ENCODE assay signal across 23 cellular contexts in the genomic region with DNA sequence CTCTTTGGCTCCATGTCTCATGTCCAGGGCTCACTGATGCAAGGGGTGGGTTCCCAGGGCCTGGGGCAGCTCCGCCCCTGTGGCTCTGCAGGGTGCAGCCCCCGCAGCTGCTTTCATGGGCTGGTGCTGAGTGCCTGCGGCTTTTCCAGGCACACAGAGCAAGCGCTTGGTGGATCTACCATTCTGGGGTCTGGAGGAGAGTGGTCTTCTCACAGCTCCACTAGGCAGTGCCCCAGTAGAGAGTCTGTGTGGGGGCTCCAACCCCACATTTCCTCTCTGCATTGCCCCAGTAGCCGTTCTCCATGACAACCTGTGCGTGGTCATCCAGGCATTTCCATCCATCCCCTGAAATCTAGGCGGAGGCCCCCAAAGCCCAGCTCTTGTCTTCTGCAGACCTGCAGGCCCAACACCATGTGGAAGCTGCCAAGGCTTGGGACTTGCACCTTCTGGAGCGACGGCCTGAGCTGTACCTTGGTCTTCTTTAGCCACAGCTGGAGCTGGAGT. TPM values are rescaled to one million over a fixed set of nuclear protein-coding genes. Genes with fewer than 3 reads are reported as not detected.
DNase-seq lines count a peak whose midpoint lies in the region; ATAC-seq and TF ChIP-seq lines count a peak whose summit lies in the region.
"Had no signal": no experiment of that assay in that cellular context is flagged by ENCODE, and none has a peak within 500 bp of the region (broad histone marks: within the 10 kb centered on the region; RNA-seq: fewer than 3 reads in every experiment).

No MANE protein-coding gene starts in this region.

- no peak for TF ChIP-seq CTCF in osteocyte (IDR thresholded peaks at IDR 0.05)

- no peaks in the 10 kb centered on the region for H3K9me3 ChIP-seq in naive thymus-derived CD4-positive, alpha-beta T cell (ENCODE audit: control insufficient read depth in 2 of 3, low read length in 3 of 3)
- H3K9me3 ChIP-seq in HAP-1, result no peaks in the 10 kb centered on the region
- H3K9me3 ChIP-seq: A549, gastrocnemius medialis, Peyer's patch, prostate gland, testis had no signal

- peaks cover 68% of the 10 kb centered on the region for H3K4me1 Mint-ChIP-seq in activated CD8-positive, alpha-beta memory T cell treated with anti-CD3 and anti-CD28 coated beads, Interleukin-2, amount 10 ng/mL, durations not matched to agents 7 days and 5 days
- H3K4me1 Mint-ChIP-seq in activated T-helper 17 cell treated with anti-CD3 and anti-CD28 coated beads, Interleukin-2, amount 50 U/mL, for 72 hours, result peaks cover 43% of the 10 kb centered on the region
- H3K4me1 Mint-ChIP-seq in naive thymus-derived CD4-positive, alpha-beta T cell, result peaks cover 63 to 82% (median 70%) of the 10 kb centered on the region in 7 donors
- peaks cover 1% of the 10 kb centered on the region for H3K4me1 Mint-ChIP-seq in osteocyte (ENCODE audit: unreplicated experiment)
- H3K4me1 Mint-ChIP-seq: neural crest cell had no signal

- POLR2A ChIA-PET in naive thymus-derived CD4-positive, alpha-beta T cell (lab: Charles Lee), result interaction anchor here (0.6 to 5.0 kb wide), 11 partner anchors 10 to 95 kb away, joined by 3 to 34 read pairs (median 3); no protein-coding TSS in a partner anchor

- no peak overlapping the region for H3K4me3 ChIP-seq in naive thymus-derived CD4-positive, alpha-beta T cell (ENCODE audit: low read length)
- no peak overlapping the region for H3K4me3 ChIP-seq in HAP-1
- H3K4me3 ChIP-seq: A549, gastrocnemius medialis, Peyer's patch, prostate gland, SK-N-MC, skin epidermis, testis had no signal

- no peaks in the 10 kb centered on the region for H3K27me3 Mint-ChIP-seq in activated CD8-positive, alpha-beta memory T cell treated with anti-CD3 and anti-CD28 coated beads, Interleukin-2, amount 10 ng/mL, durations not matched to agents 7 days and 5 days
- H3K27me3 Mint-ChIP-seq in activated T-helper 17 cell treated with anti-CD3 and anti-CD28 coated beads, Interleukin-2, amount 50 U/mL, for 72 hours, result no peaks in the 10 kb centered on the region
- no peaks in the 10 kb centered on the region for H3K27me3 Mint-ChIP-seq in naive thymus-derived CD4-positive, alpha-beta T cell
- H3K27me3 Mint-ChIP-seq in osteocyte (ENCODE audit: unreplicated experiment), result peaks cover 26% of the 10 kb centered on the region

- H3K27me3 ChIP-seq in naive thymus-derived CD4-positive, alpha-beta T cell (ENCODE audit: control insufficient read depth in 2 of 2, insufficient read depth in 2 of 2, low read length in 2 of 2), result no peaks in the 10 kb centered on the region
- H3K27me3 ChIP-seq in HAP-1 (ENCODE audit: low read depth), result peaks cover 5% of the 10 kb centered on the region; the same call in 1 of the 2 replicates
- H3K27me3 ChIP-seq: gastrocnemius medialis, Peyer's patch, testis had no signal

- intact Hi-C loops in naive thymus-derived CD4-positive, alpha-beta T cell (cut with micrococcal nuclease), result loop anchor here in 1 of 2 donors (10.0 kb wide), 1 partner anchor 434 kb away; a partner anchor contains a TSS

- H3K27ac Mint-ChIP-seq in activated CD8-positive, alpha-beta memory T cell treated with anti-CD3 and anti-CD28 coated beads, Interleukin-2, amount 10 ng/mL, durations not matched to agents 7 days and 5 days, result peak overlapping the region; percentile 88
- H3K27ac Mint-ChIP-seq in activated T-helper 17 cell treated with anti-CD3 and anti-CD28 coated beads, Interleukin-2, amount 50 U/mL, for 72 hours, result peak overlapping the region; percentile 84
- H3K27ac Mint-ChIP-seq in naive thymus-derived CD4-positive, alpha-beta T cell, result peak overlapping the region; percentile 79 to 100 (median 87)
- no peak overlapping the region for H3K27ac Mint-ChIP-seq in osteocyte (ENCODE audit: unreplicated experiment)

- CTCF ChIA-PET in activated CD8-positive, alpha-beta memory T cell treated with anti-CD3 and anti-CD28 coated beads, Interleukin-2, amount 10 ng/mL, durations not matched to agents 7 days and 5 days (lab: Charles Lee), result interaction anchor here (0.9 to 4.1 kb wide), 7 partner anchors 8 to 59 kb away, joined by 3 to 23 read pairs (median 4); no protein-coding TSS in a partner anchor
- CTCF ChIA-PET in naive thymus-derived CD4-positive, alpha-beta T cell (lab: Charles Lee), result interaction anchor here (0.6 to 1.9 kb wide), 4 partner anchors 12 to 55 kb away, joined by 3 to 9 read pairs (median 4); no protein-coding TSS in a partner anchor

- H3K9me3 Mint-ChIP-seq in activated CD8-positive, alpha-beta memory T cell treated with anti-CD3 and anti-CD28 coated beads, Interleukin-2, amount 10 ng/mL, durations not matched to agents 7 days and 5 days (ENCODE audit: low read depth), result no peaks in the 10 kb centered on the region
- no peaks in the 10 kb centered on the region for H3K9me3 Mint-ChIP-seq in activated T-helper 17 cell treated with anti-CD3 and anti-CD28 coated beads, Interleukin-2, amount 50 U/mL, for 72 hours
- peaks cover 0 to 3% (median 0%) of the 10 kb centered on the region in 11 donors for H3K9me3 Mint-ChIP-seq in naive thymus-derived CD4-positive, alpha-beta T cell
- H3K9me3 Mint-ChIP-seq in osteocyte (ENCODE audit: unreplicated experiment), result no peaks in the 10 kb centered on the region
- H3K9me3 Mint-ChIP-seq: neural crest cell had no signal

- peak overlapping the region; percentile 48 for H3K4me3 Mint-ChIP-seq in activated CD8-positive, alpha-beta memory T cell treated with anti-CD3 and anti-CD28 coated beads, Interleukin-2, amount 10 ng/mL, durations not matched to agents 7 days and 5 days
- H3K4me3 Mint-ChIP-seq in activated T-helper 17 cell treated with anti-CD3 and anti-CD28 coated beads, Interleukin-2, amount 50 U/mL, for 72 hours, result peak overlapping the region; percentile 100
- H3K4me3 Mint-ChIP-seq in naive thymus-derived CD4-positive, alpha-beta T cell, result peak overlapping the region in 4 of 10 donors; percentile 51 to 100 (median 69)
- no peak overlapping the region for H3K4me3 Mint-ChIP-seq in osteocyte (ENCODE audit: unreplicated experiment)
- H3K4me3 Mint-ChIP-seq: neural crest cell had no signal

- no peak for DNase-seq in activated CD8-positive, alpha-beta memory T cell treated with anti-CD3 and anti-CD28 coated beads, Interleukin-2, amount 10 ng/mL, durations not matched to agents 7 days and 5 days
- no peak for DNase-seq in activated CD8-positive, alpha-beta memory T cell treated with anti-CD3 and anti-CD28 coated beads, Interleukin-2, amount 50 U/mL, for 4 hours
- DNase-seq in ELF-1 (ENCODE audit: low read depth, low spot score) (peak; percentile 64), osteocyte (ENCODE audit: extremely low spot score, unreplicated experiment) (no peak), hepatic stellate cell (ENCODE audit: low spot score) (no peak), HAP-1 (ENCODE audit: low spot score in 2 of 2) (no peak)
- DNase-seq in naive thymus-derived CD4-positive, alpha-beta T cell, result no peak
- DNase-seq: activated CD4-positive, CD25-positive, alpha-beta regulatory T cell treated with anti-CD3 and anti-CD28 coated beads, Interleukin-2, amount 50 U/mL, for 72 hours; amygdala; caudate nucleus; gastrocnemius medialis; mesenchymal stem cell; NCI-H226; testis had no signal

- H3K36me3 Mint-ChIP-seq in activated CD8-positive, alpha-beta memory T cell treated with anti-CD3 and anti-CD28 coated beads, Interleukin-2, amount 10 ng/mL, durations not matched to agents 7 days and 5 days, result peaks cover 48% of the 10 kb centered on the region
- peaks cover 84% of the 10 kb centered on the region for H3K36me3 Mint-ChIP-seq in activated T-helper 17 cell treated with anti-CD3 and anti-CD28 coated beads, Interleukin-2, amount 50 U/mL, for 72 hours (ENCODE audit: low read depth)
- peaks cover 6 to 66% (median 23%) of the 10 kb centered on the region in 5 donors for H3K36me3 Mint-ChIP-seq in naive thymus-derived CD4-positive, alpha-beta T cell
- peaks cover 2% of the 10 kb centered on the region for H3K36me3 Mint-ChIP-seq in osteocyte (ENCODE audit: unreplicated experiment)

- ATAC-seq in activated CD8-positive, alpha-beta memory T cell treated with anti-CD3 and anti-CD28 coated beads, Interleukin-2, amount 10 ng/mL, durations not matched to agents 7 days and 5 days, result no peak
- peak; percentile 8 for ATAC-seq in activated T-helper 17 cell treated with anti-CD3 and anti-CD28 coated beads, Interleukin-2, amount 50 U/mL, for 72 hours (replicated peaks)
- no peak for ATAC-seq in naive thymus-derived CD4-positive, alpha-beta T cell
- ATAC-seq: A549, gastrocnemius medialis had no signal

- in situ Hi-C loops in HAP-1 (cut with MboI; ENCODE audit: low sequenced_read_pairs), result no loop called here

- peaks cover 0 to 20% (median 3%) of the 10 kb centered on the region in 3 experiments for H3K36me3 ChIP-seq in naive thymus-derived CD4-positive, alpha-beta T cell (ENCODE audit: control insufficient read depth in 2 of 3, insufficient read depth in 3 of 3, low read length in 3 of 3)
- no peaks in the 10 kb centered on the region for H3K36me3 ChIP-seq in HAP-1 (replicated peaks)
- H3K36me3 ChIP-seq: gastrocnemius medialis, prostate gland had no signal

- peak overlapping the region; percentile 54 for H3K27ac ChIP-seq in naive thymus-derived CD4-positive, alpha-beta T cell (ENCODE audit: low read depth, low read length)
- H3K27ac ChIP-seq: A549, gastrocnemius medialis, prostate gland, SK-N-MC, testis had no signal

- peaks cover 55 to 56% of the 10 kb centered on the region in 2 donors for H3K4me1 ChIP-seq in naive thymus-derived CD4-positive, alpha-beta T cell (ENCODE audit: control insufficient read depth in 2 of 2, insufficient read depth in 2 of 2, low read length in 2 of 2)
- no peaks in the 10 kb centered on the region for H3K4me1 ChIP-seq in HAP-1
- H3K4me1 ChIP-seq: prostate gland had no signal

RNA-seq across cellular contexts. Expression of a gene that starts 5.2 kb away (rescaled TPM):
- total RNA-seq in activated CD8-positive, alpha-beta memory T cell treated with anti-CD3 and anti-CD28 coated beads, Interleukin-2, amount 10 ng/mL, durations not matched to agents 7 days and 5 days, result 1,000 to 10,000 TPM; 2,870 to 3,468 TPM
- 1,000 to 10,000 TPM; 3,603 to 3,666 TPM for total RNA-seq in activated T-helper 17 cell treated with anti-CD3 and anti-CD28 coated beads, Interleukin-2, amount 50 U/mL, for 72 hours
- total RNA-seq in naive thymus-derived CD4-positive, alpha-beta T cell, result 1,000 to 10,000 TPM in 1 of 5 experiments, 100 to 1,000 TPM in 4; 351 to 3,697 (median 587) TPM
- 1,000 to 10,000 TPM; 1,418 to 1,605 TPM for polyA plus RNA-seq in naive thymus-derived CD4-positive, alpha-beta T cell
- total RNA-seq in osteocyte, result 8.8 and 13.2 TPM in 2 replicates
- total RNA-seq: neural crest cell had no signal

RNA-seq across cellular contexts. Expression of a gene that starts 24.3 kb away (rescaled TPM):
- 10 to 100 TPM; 34.0 to 88.3 TPM for total RNA-seq in activated CD8-positive, alpha-beta memory T cell treated with anti-CD3 and anti-CD28 coated beads, Interleukin-2, amount 10 ng/mL, durations not matched to agents 7 days and 5 days
- total RNA-seq in activated T-helper 17 cell treated with anti-CD3 and anti-CD28 coated beads, Interleukin-2, amount 50 U/mL, for 72 hours, result 1 to 10 TPM; 5.9 to 7.1 TPM
- total RNA-seq in naive thymus-derived CD4-positive, alpha-beta T cell, result 10 to 100 TPM in 2 of 5 experiments, 1 to 10 TPM in 1, under 1 TPM in 2; 0.73 to 64.4 (median 3.7) TPM
- under 1 TPM; 0.64 to 0.93 TPM for polyA plus RNA-seq in naive thymus-derived CD4-positive, alpha-beta T cell
- total RNA-seq in osteocyte, result 3.0 and 3.6 TPM in 2 replicates

RNA-seq across cellular contexts. Expression of a gene that starts 28.4 kb away (rescaled TPM):
- under 1 TPM; 0.21 to 0.23 TPM for total RNA-seq in activated CD8-positive, alpha-beta memory T cell treated with anti-CD3 and anti-CD28 coated beads, Interleukin-2, amount 10 ng/mL, durations not matched to agents 7 days and 5 days
- total RNA-seq in activated T-helper 17 cell treated with anti-CD3 and anti-CD28 coated beads, Interleukin-2, amount 50 U/mL, for 72 hours, result under 1 TPM; 0.34 to 0.45 TPM
- total RNA-seq in naive thymus-derived CD4-positive, alpha-beta T cell, result under 1 TPM in 3 of 5 experiments, not detected in 2; 0.22 to 0.61 (median 0.29) TPM
- polyA plus RNA-seq in naive thymus-derived CD4-positive, alpha-beta T cell, result under 1 TPM in 1 of 2 donors, not detected in 1; 0.35 TPM
- total RNA-seq in osteocyte, result not detected in 2 replicates
- total RNA-seq: gastrocnemius medialis, neural crest cell, Peyer's patch had no signal
- polyA plus RNA-seq: BJ, esophagus had no signal

RNA-seq across cellular contexts. Expression of a gene that starts 33.9 kb away (rescaled TPM):
- total RNA-seq in activated CD8-positive, alpha-beta memory T cell treated with anti-CD3 and anti-CD28 coated beads, Interleukin-2, amount 10 ng/mL, durations not matched to agents 7 days and 5 days, result under 1 TPM in 1 of 2 experiments, not detected in 1; 0.50 TPM
- 10 to 100 TPM in 1 of 2 donors, 1 to 10 TPM in 1; 1.1 to 12.1 TPM for total RNA-seq in activated T-helper 17 cell treated with anti-CD3 and anti-CD28 coated beads, Interleukin-2, amount 50 U/mL, for 72 hours
- 1 to 10 TPM in 1 of 5 experiments, not detected in 4; 1.0 TPM for total RNA-seq in naive thymus-derived CD4-positive, alpha-beta T cell
- not detected for polyA plus RNA-seq in naive thymus-derived CD4-positive, alpha-beta T cell
- not detected in 2 replicates for total RNA-seq in osteocyte
- total RNA-seq: neural crest cell had no signal
- polyA plus RNA-seq: A549 had no signal

RNA-seq across cellular contexts. Expression of a gene that starts 41.7 kb away (rescaled TPM):
- total RNA-seq in activated CD8-positive, alpha-beta memory T cell treated with anti-CD3 and anti-CD28 coated beads, Interleukin-2, amount 10 ng/mL, durations not matched to agents 7 days and 5 days, result not detected
- not detected for total RNA-seq in activated T-helper 17 cell treated with anti-CD3 and anti-CD28 coated beads, Interleukin-2, amount 50 U/mL, for 72 hours
- total RNA-seq in naive thymus-derived CD4-positive, alpha-beta T cell, result under 1 TPM in 1 of 5 experiments, not detected in 4; 0.29 TPM
- polyA plus RNA-seq in naive thymus-derived CD4-positive, alpha-beta T cell, result under 1 TPM in 1 of 2 donors, not detected in 1; 0.09 TPM
- 14.8 and 15.9 TPM in 2 replicates for total RNA-seq in osteocyte

Comparison
In these comparisons a context has a peak if more than half of its experiments do, and no peak if none do; other contexts are left out.
1. RNA of a gene that starts 5.2 kb away (total RNA-seq): 3,603 to 3,666 TPM in activated T-helper 17 cell treated with anti-CD3 and anti-CD28 coated beads, Interleukin-2, amount 50 U/mL, for 72 hours, 2,870 to 3,468 TPM in activated CD8-positive, alpha-beta memory T cell treated with anti-CD3 and anti-CD28 coated beads, Interleukin-2, amount 10 ng/mL, durations not matched to agents 7 days and 5 days and 351 to 3,697 TPM in naive thymus-derived CD4-positive, alpha-beta T cell; 8.8 to 13.2 TPM in osteocyte; every median in the first group is over 10 times any median in the second.